8 cellular contexts compared by ENCODE assay signal in genomic region chr6:152301021-152301805, GRCh38.
A peak's percentile ranks its signal among the peaks of the same experiment; 100 is the strongest.
DNase-seq lines count a peak whose midpoint lies in the region; ATAC-seq and TF ChIP-seq lines count a peak whose summit lies in the region.

No MANE protein-coding gene starts in this region.

- intact Hi-C loops in testis (cut with DNase I; ENCODE audit: low total_unique reads) = no loop called here

- H3K36me3 ChIP-seq in adipocyte (ENCODE audit: control insufficient read depth, insufficient read depth, low read length, severe bottlenecking) (peaks cover 36% of the 10 kb centered on the region), testis (ENCODE audit: low read depth, missing control alignments) (no peaks in the 10 kb centered on the region)

- TF ChIP-seq CTCF in 22Rv1 (IDR thresholded peaks at IDR 0.05) (no peak), testis (IDR thresholded peaks at IDR 0.05) (no peak)

- DNase-seq in adipocyte (ENCODE audit: low read depth) (peak; percentile 76), inferior parietal cortex (ENCODE audit: extremely low spot score) (peak; percentile 64), testis (no peak), D341Med (ENCODE audit: low spot score) (no peak)
- DNase-seq in stimulated activated CD4-positive, alpha-beta T cell treated with anti-CD3 and anti-CD28 coated beads, Interleukin-12 subunit alpha, Interleukin-12 subunit beta, amount 100 ng/mL, for 4 hours = no peak

- H3K9ac ChIP-seq in adipocyte (ENCODE audit: low read length) = peak overlapping the region; percentile 85

- WGBS in testis, 2 donors = 11 to 20% methylated on average over 9 of the region's 9 CpGs

- TF ChIP-seq POLR2A in testis (IDR thresholded peaks at IDR 0.05) = no peak

- H3K4me1 ChIP-seq in adipocyte (ENCODE audit: control insufficient read depth, insufficient read depth, low read length) = peaks cover 16% of the 10 kb centered on the region
- no peaks in the 10 kb centered on the region for H3K4me1 ChIP-seq in testis

- peak overlapping the region; percentile 59 for H3K27ac ChIP-seq in 22Rv1
- H3K27ac ChIP-seq in testis = peak overlapping the region; percentile 46 to 82

- ATAC-seq in GM18873 (IDR thresholded peaks at IDR 0.05; ENCODE audit: low FRiP score, unreplicated experiment) = peak; percentile 19
- peak; percentile 34 for ATAC-seq in HG03175 (IDR thresholded peaks at IDR 0.05; ENCODE audit: unreplicated experiment)

- H3K9me3 ChIP-seq in adipocyte (ENCODE audit: control insufficient read depth, low read length) (no peaks in the 10 kb centered on the region), testis (no peaks in the 10 kb centered on the region)

- no peaks in the 10 kb centered on the region for H3K27me3 ChIP-seq in adipocyte (replicated peaks; ENCODE audit: control insufficient read depth, insufficient read depth, low read length)
- no peaks in the 10 kb centered on the region for H3K27me3 ChIP-seq in testis

- H3K4me3 ChIP-seq in adipocyte (ENCODE audit: low read length) = peak overlapping the region; percentile 95
- peak overlapping the region; percentile 55 to 62 for H3K4me3 ChIP-seq in testis

Comparison
In these comparisons a context has a peak if more than half of its experiments do, and no peak if none do; other contexts are left out.
1. DNase-seq: peak in adipocyte (single experiment) and inferior parietal cortex (single experiment); none in testis (single experiment), D341Med (single experiment) and stimulated activated CD4-positive, alpha-beta T cell treated with anti-CD3 and anti-CD28 coated beads, Interleukin-12 subunit alpha, Interleukin-12 subunit beta, amount 100 ng/mL, for 4 hours (single experiment).